In the genomic region with DNA sequence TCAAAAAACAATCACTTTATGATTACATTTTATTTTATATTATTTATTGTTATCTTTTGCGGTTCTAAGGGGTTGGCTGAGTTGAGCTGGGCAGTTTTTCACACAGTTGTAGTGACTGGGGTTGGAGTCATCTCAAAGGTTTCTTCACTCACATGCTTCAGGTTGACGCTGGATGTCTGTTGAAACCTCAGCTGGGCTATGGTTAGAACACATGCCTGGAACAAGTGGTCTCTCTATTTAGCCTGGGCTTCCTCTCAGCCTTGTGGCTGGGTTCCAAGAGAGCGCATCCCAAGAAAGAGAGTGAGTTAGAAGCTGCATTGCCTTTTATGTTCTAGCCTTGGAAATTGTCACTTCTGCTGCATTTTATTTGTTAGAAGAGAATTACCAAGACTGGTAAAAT, we compare ENCODE assay signal across 31 cellular contexts.
"Had no signal": no experiment of that assay in that cellular context is flagged by ENCODE, and none has a peak within 500 bp of the region (broad histone marks: within the 10 kb centered on the region; RNA-seq: fewer than 3 reads in every experiment).

No MANE protein-coding gene starts in this region.

- H3K4me3 Mint-ChIP-seq: activated CD4-positive, alpha-beta T cell treated with anti-CD3 and anti-CD28 coated beads for 36 hours; activated CD4-positive, alpha-beta T cell treated with anti-CD3 and anti-CD28 coated beads, Interleukin-2, amount 10 ng/mL, durations not matched to agents 7 days and 5 days; activated CD8-positive, alpha-beta T cell treated with anti-CD3 and anti-CD28 coated beads, Interleukin-2, amount 10 ng/mL, durations not matched to agents 7 days and 5 days; activated naive CD4-positive, alpha-beta T cell treated with anti-CD3 and anti-CD28 coated beads, Interleukin-2, amount 50 U/mL, for 24 hours; activated T-cell treated with anti-CD3 and anti-CD28 coated beads, Interleukin-2, amount 50 U/mL, for 24 hours; brain; IgD-negative memory B cell had no signal

- H3K9me3 ChIP-seq: adrenal gland, Peyer's patch, SJSA1 had no signal

- ATAC-seq: activated CD4-positive, alpha-beta T cell treated with anti-CD3 and anti-CD28 coated beads for 36 hours; activated CD8-positive, alpha-beta T cell treated with anti-CD3 and anti-CD28 coated beads, Interleukin-2, amount 10 ng/mL, durations not matched to agents 7 days and 5 days; PC-3 had no signal

- H3K36me3 Mint-ChIP-seq: activated naive CD4-positive, alpha-beta T cell treated with anti-CD3 and anti-CD28 coated beads, Interleukin-2, amount 50 U/mL, for 24 hours; brain; IgD-negative memory B cell had no signal

- H3K27ac ChIP-seq: adrenal gland, Peyer's patch, SJSA1 had no signal

- H3K27me3 ChIP-seq: adrenal gland, Peyer's patch, SJSA1 had no signal

- H3K4me1 Mint-ChIP-seq: activated CD4-positive, alpha-beta T cell treated with anti-CD3 and anti-CD28 coated beads for 36 hours; activated CD4-positive, alpha-beta T cell treated with anti-CD3 and anti-CD28 coated beads, Interleukin-2, amount 10 ng/mL, durations not matched to agents 7 days and 5 days; activated naive CD4-positive, alpha-beta T cell treated with anti-CD3 and anti-CD28 coated beads, Interleukin-2, amount 50 U/mL, for 24 hours; brain; IgD-negative memory B cell had no signal

- DNase-seq: activated CD4-positive, alpha-beta T cell treated with anti-CD3 and anti-CD28 coated beads for 36 hours; activated CD4-positive, alpha-beta T cell treated with anti-CD3 and anti-CD28 coated beads, Interleukin-2, amount 10 ng/mL, durations not matched to agents 7 days and 5 days; activated CD4-positive, alpha-beta T cell treated with anti-CD3 and anti-CD28 coated beads, Interleukin-2, amount 50 U/mL, for 48 hours; activated CD8-positive, alpha-beta T cell treated with anti-CD3 and anti-CD28 coated beads, Interleukin-2, amount 10 ng/mL, durations not matched to agents 7 days and 5 days; activated gamma-delta T cell; activated naive CD4-positive, alpha-beta T cell treated with Interleukin-2 at 50 U/mL for 16 hours; activated T-cell treated with anti-CD3 and anti-CD28 coated beads, Interleukin-2, amount 50 U/mL, for 24 hours; adrenal gland; anterior cingulate cortex; central memory CD4-positive, alpha-beta T cell; Karpas-422; KBM-7; NCI-H1105; NCI-H1417 treated with DMSO at 0.1 percent for 48 hours; NCI-H187 treated with DMSO at 0.1 percent for 48 hours; NCI-H2081; NCI-H345; NCI-H524 treated with DMSO at 0.1 percent for 48 hours; PC-3; Peyer's patch; RPMI8226; SHP77 treated with DMSO at 0.1 percent for 48 hours; SW 1271; T-helper 1 cell; T-helper 2 cell; T-helper 9 cell had no signal

- H3K36me3 ChIP-seq: adrenal gland, Peyer's patch, SJSA1 had no signal

- H3K9me3 Mint-ChIP-seq: activated CD4-positive, alpha-beta T cell treated with anti-CD3 and anti-CD28 coated beads, Interleukin-2, amount 10 ng/mL, durations not matched to agents 7 days and 5 days; activated naive CD4-positive, alpha-beta T cell treated with anti-CD3 and anti-CD28 coated beads, Interleukin-2, amount 50 U/mL, for 24 hours; activated T-cell treated with anti-CD3 and anti-CD28 coated beads, Interleukin-2, amount 50 U/mL, for 24 hours; activated T-helper 2 cell treated with anti-CD3 and anti-CD28 coated beads, Interferon-gamma antibody, Interleukin-2, Interleukin-4, amounts not matched to agents 10 μg/mL and 5 μg/mL and 100 μg/mL, durations not matched to agents 14 hours and 24 hours and 36 hours; IgD-negative memory B cell had no signal

- H3K27me3 Mint-ChIP-seq: activated CD4-positive, alpha-beta T cell treated with anti-CD3 and anti-CD28 coated beads for 36 hours; activated CD4-positive, alpha-beta T cell treated with anti-CD3 and anti-CD28 coated beads, Interleukin-2, amount 10 ng/mL, durations not matched to agents 7 days and 5 days; activated naive CD4-positive, alpha-beta T cell treated with anti-CD3 and anti-CD28 coated beads, Interleukin-2, amount 50 U/mL, for 24 hours; brain; IgD-negative memory B cell had no signal

- H3K4me3 ChIP-seq: adrenal gland, Peyer's patch, SJSA1 had no signal

- H3K27ac Mint-ChIP-seq: activated CD4-positive, alpha-beta T cell treated with anti-CD3 and anti-CD28 coated beads for 36 hours; activated CD4-positive, alpha-beta T cell treated with anti-CD3 and anti-CD28 coated beads, Interleukin-2, amount 10 ng/mL, durations not matched to agents 7 days and 5 days; activated CD8-positive, alpha-beta T cell treated with anti-CD3 and anti-CD28 coated beads, Interleukin-2, amount 10 ng/mL, durations not matched to agents 7 days and 5 days; activated naive CD4-positive, alpha-beta T cell treated with anti-CD3 and anti-CD28 coated beads, Interleukin-2, amount 50 U/mL, for 24 hours; activated T-cell treated with anti-CD3 and anti-CD28 coated beads, Interleukin-2, amount 50 U/mL, for 24 hours; activated T-helper 2 cell treated with anti-CD3 and anti-CD28 coated beads, Interferon-gamma antibody, Interleukin-2, Interleukin-4, amounts not matched to agents 10 μg/mL and 5 μg/mL and 100 μg/mL, durations not matched to agents 14 hours and 24 hours and 36 hours; brain; IgD-negative memory B cell had no signal

- H3K4me1 ChIP-seq: adrenal gland, Peyer's patch had no signal
